ENCODE assay signal across 10 cellular contexts in the genomic region with DNA sequence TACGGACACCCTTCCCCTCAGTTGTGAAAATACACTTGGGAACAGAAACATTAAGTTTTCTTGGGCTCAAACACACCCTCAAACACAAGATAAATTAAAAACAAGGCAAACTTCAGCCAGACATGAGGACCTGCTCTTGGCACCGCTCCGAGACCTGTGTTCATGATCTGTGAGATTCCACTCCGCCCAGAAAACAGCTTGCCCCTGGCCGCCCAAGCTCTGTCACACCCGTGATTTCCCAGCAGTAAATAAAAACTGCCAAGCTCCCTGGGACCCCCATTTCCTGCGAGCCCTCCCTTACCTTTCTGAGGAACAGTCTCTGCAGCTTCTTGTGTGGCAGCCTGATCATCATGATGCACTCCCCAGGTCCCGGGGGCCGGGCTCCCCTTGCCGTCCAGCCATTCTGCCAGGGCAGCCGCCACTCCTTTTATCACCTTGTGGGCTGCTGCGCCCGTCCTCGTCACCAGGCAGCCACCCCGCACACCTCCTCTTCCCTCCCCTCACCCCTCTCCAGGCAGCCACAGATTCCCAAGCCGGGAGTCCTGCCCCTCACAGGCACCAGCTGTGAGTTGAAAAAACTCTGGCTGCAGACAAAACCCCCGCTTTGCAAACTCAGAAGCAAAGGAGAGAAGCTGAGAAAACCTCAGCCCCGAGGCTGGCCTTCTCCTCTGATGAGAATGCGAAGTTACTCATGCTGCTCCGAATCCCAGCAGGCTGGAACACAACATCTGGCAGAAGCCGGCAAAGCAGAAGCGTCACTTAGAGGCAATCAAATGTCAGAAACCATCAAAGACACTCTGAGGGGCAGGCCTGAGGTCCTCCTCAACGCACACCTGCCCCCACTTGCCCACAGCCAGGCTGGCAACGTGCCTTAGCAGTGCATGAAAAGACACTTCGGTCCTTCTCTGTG.
DNase-seq lines count a peak whose midpoint lies in the region; ATAC-seq and TF ChIP-seq lines count a peak whose summit lies in the region.
"Had no signal": no experiment of that assay in that cellular context is flagged by ENCODE, and none has a peak within 500 bp of the region (broad histone marks: within the 10 kb centered on the region; RNA-seq: fewer than 3 reads in every experiment).

No MANE protein-coding gene starts in this region.

- POLR2A ChIA-PET in Panc1 (lab: Charles Lee) = interaction anchor here (0.6 kb wide), 1 partner anchor 214 kb away, joined by 3 read pairs; no protein-coding TSS in a partner anchor

- H3K9me3 ChIP-seq in Panc1 (ENCODE audit: control insufficient read depth, insufficient read depth, low read depth, low read length) = no peaks in the 10 kb centered on the region

- intact Hi-C loops in Panc1 (cut with micrococcal nuclease; ENCODE audit: unreplicated experiment) = no loop called here

- H3K9me3 Mint-ChIP-seq in endothelial cell (ENCODE audit: unreplicated experiment) = no peaks in the 10 kb centered on the region

- no TSS peak for BruUV-seq in Panc1 (replicated peaks; lab: Mats Ljungman, UMichigan)

- no peak overlapping the region for H3K27ac ChIP-seq in Panc1 (ENCODE audit: low read length)

- no peak overlapping the region for H3K4me3 Mint-ChIP-seq in endothelial cell (ENCODE audit: unreplicated experiment)

- DNase-seq in NCI-H1417 (lab: John Stamatoyannopoulos, UW) = peak; percentile 30 to 60 (median 57)
- no peak for DNase-seq in NCI-H1417 treated with DMSO at 0.1 percent for 48 hours (lab: John Stamatoyannopoulos, UW)
- DNase-seq in Panc1 (ENCODE audit: low read depth, low spot score) = no peak
- peak; percentile 31 for DNase-seq in fibroblast of peridontal ligament (ENCODE audit: extremely low read depth)
- DNase-seq in skeletal muscle cell (ENCODE audit: low read depth) = peak; percentile 28
- DNase-seq in AML-193 (lab: John Stamatoyannopoulos, UW) = no peak
- DNase-seq in endothelial cell (ENCODE audit: low spot score) = no peak
- no peak for DNase-seq in NCI-H2029 treated with DMSO at 0.1 percent for 48 hours (lab: John Stamatoyannopoulos, UW)
- DNase-seq: OCI-M1 had no signal

- H3K4me1 Mint-ChIP-seq in endothelial cell (ENCODE audit: unreplicated experiment) = peaks cover 18% of the 10 kb centered on the region

- in situ Hi-C loops in Panc1 (cut with HindIII; ENCODE audit: low pct_unique_long_range_greater_than_20kb, low sequenced_read_pairs) = no loop called here

- CTCF ChIA-PET in Panc1 (lab: Charles Lee) = no interaction called here

- no peak overlapping the region for H3K27ac Mint-ChIP-seq in endothelial cell (ENCODE audit: unreplicated experiment)

- no peaks in the 10 kb centered on the region for H3K4me1 ChIP-seq in Panc1 (ENCODE audit: control insufficient read depth, insufficient read depth, low read length)

- H3K27me3 ChIP-seq in Panc1 (ENCODE audit: control insufficient read depth, insufficient read depth, low read length) = peaks cover 8% of the 10 kb centered on the region

- H3K27me3 Mint-ChIP-seq in endothelial cell (ENCODE audit: unreplicated experiment) = peaks cover 1% of the 10 kb centered on the region

- H3K36me3 ChIP-seq in Panc1 (ENCODE audit: control insufficient read depth, insufficient read depth, low read length) = no peaks in the 10 kb centered on the region

- TF ChIP-seq CTCF in Panc1 (IDR thresholded peaks at IDR 0.05) (no peak), endothelial cell (IDR thresholded peaks at IDR 0.05; ENCODE audit: unreplicated experiment) (no peak)

- no peaks in the 10 kb centered on the region for H3K36me3 Mint-ChIP-seq in endothelial cell (ENCODE audit: low read depth, unreplicated experiment)

- ATAC-seq in Panc1 = peak; percentile 54
- ATAC-seq: HCT116 had no signal

- H3K4me3 ChIP-seq in Panc1 (ENCODE audit: low read depth in 2 of 2, low read length in 2 of 2) (no peak overlapping the region), skeletal muscle cell (ENCODE audit: low read depth, low read length) (peak overlapping the region; percentile 31)

Comparison
In these comparisons a context has a peak if more than half of its experiments do, and no peak if none do; other contexts are left out.
1. DNase-seq: peak in NCI-H1417 (3 of 3), fibroblast of peridontal ligament (single experiment) and skeletal muscle cell (single experiment); none in NCI-H1417 treated with DMSO at 0.1 percent for 48 hours (single experiment), Panc1 (single experiment), AML-193 (0 of 2), endothelial cell (single experiment) and NCI-H2029 treated with DMSO at 0.1 percent for 48 hours (single experiment).